In genomic region chr14:102389261-102389660, GRCh38 we compare ENCODE assay signal across 1 cellular context.
TF ChIP-seq lines count a peak whose summit lies in the region.

No MANE protein-coding gene starts in this region.

TF ChIP-seq in HepG2, 621 proteins besides CTCF, POLR2A, EP300 and RAD21 (continued from another document):
- TF ChIP-seq ZNF318 (CRISPR knock-in tag; IDR thresholded peaks at IDR 0.05): no peak
- TF ChIP-seq ZNF224 (CRISPR knock-in tag; IDR thresholded peaks at IDR 0.05): no peak
- TF ChIP-seq TARDBP (CRISPR knock-in tag; IDR thresholded peaks at IDR 0.05): no peak
- no peak for TF ChIP-seq ETV6 (CRISPR knock-in tag; conservative IDR thresholded peaks at IDR 0.05)
- no peak for TF ChIP-seq ZNF441 (CRISPR knock-in tag; IDR thresholded peaks at IDR 0.05; ENCODE audit: borderline replicate concordance)
- no peak for TF ChIP-seq XBP1 (CRISPR knock-in tag; IDR thresholded peaks at IDR 0.05)
- TF ChIP-seq RARA (CRISPR knock-in tag; IDR thresholded peaks at IDR 0.05): no peak
- no peak for TF ChIP-seq SNAI1 (CRISPR knock-in tag; IDR thresholded peaks at IDR 0.05; ENCODE audit: borderline replicate concordance)
- TF ChIP-seq ZFP36L1 (CRISPR knock-in tag; IDR thresholded peaks at IDR 0.05): no peak
- no peak for TF ChIP-seq DNMT3B (CRISPR knock-in tag; conservative IDR thresholded peaks at IDR 0.05)
- TF ChIP-seq FOXC1 (CRISPR knock-in tag; IDR thresholded peaks at IDR 0.05; ENCODE audit: borderline replicate concordance): no peak
- no peak for TF ChIP-seq ZMAT3 (CRISPR knock-in tag; conservative IDR thresholded peaks at IDR 0.05)
- no peak for TF ChIP-seq ZMYM4 (CRISPR knock-in tag; IDR thresholded peaks at IDR 0.05)
TF ChIP-seq in HepG2: peak in this region for 0.
